In genomic region chr21:43375827-43376795, GRCh38 we compare ENCODE assay signal across 3 cellular contexts.
TF ChIP-seq lines count a peak whose summit lies in the region.

No MANE protein-coding gene starts in this region.

TF ChIP-seq in GM23338, 12 proteins besides CTCF, POLR2A, EP300 and RAD21 (continues in another document):
- TF ChIP-seq ZNF114 (CRISPR knock-in tag; IDR thresholded peaks at IDR 0.05), result no peak
- no peak for TF ChIP-seq NANOG (IDR thresholded peaks at IDR 0.05; ENCODE audit: borderline replicate concordance)
- TF ChIP-seq, protein P1, sequence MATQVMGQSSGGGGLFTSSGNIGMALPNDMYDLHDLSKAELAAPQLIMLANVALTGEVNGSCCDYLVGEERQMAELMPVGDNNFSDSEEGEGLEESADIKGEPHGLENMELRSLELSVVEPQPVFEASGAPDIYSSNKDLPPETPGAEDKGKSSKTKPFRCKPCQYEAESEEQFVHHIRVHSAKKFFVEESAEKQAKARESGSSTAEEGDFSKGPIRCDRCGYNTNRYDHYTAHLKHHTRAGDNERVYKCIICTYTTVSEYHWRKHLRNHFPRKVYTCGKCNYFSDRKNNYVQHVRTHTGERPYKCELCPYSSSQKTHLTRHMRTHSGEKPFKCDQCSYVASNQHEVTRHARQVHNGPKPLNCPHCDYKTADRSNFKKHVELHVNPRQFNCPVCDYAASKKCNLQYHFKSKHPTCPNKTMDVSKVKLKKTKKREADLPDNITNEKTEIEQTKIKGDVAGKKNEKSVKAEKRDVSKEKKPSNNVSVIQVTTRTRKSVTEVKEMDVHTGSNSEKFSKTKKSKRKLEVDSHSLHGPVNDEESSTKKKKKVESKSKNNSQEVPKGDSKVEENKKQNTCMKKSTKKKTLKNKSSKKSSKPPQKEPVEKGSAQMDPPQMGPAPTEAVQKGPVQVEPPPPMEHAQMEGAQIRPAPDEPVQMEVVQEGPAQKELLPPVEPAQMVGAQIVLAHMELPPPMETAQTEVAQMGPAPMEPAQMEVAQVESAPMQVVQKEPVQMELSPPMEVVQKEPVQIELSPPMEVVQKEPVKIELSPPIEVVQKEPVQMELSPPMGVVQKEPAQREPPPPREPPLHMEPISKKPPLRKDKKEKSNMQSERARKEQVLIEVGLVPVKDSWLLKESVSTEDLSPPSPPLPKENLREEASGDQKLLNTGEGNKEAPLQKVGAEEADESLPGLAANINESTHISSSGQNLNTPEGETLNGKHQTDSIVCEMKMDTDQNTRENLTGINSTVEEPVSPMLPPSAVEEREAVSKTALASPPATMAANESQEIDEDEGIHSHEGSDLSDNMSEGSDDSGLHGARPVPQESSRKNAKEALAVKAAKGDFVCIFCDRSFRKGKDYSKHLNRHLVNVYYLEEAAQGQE (IDR thresholded peaks at IDR 0.05; ENCODE audit: unreplicated experiment), result no peak
- no peak for TF ChIP-seq EZH2phosphoT487 (IDR thresholded peaks at IDR 0.05; ENCODE audit: unreplicated experiment)

TF ChIP-seq in H1, 55 proteins besides CTCF, POLR2A, EP300 and RAD21:
- TF ChIP-seq SP2 (IDR thresholded peaks at IDR 0.05; ENCODE audit: low read length) (no peak), TEAD4 (IDR thresholded peaks at IDR 0.05; ENCODE audit: low read depth, low read length) (no peak), BACH1 (IDR thresholded peaks at IDR 0.05; ENCODE audit: low read length) (no peak), POU5F1 (IDR thresholded peaks at IDR 0.05; ENCODE audit: low read depth, low read length) (no peak), CHD7 (IDR thresholded peaks at IDR 0.05; ENCODE audit: insufficient replicate concordance, low read length) (no peak), MAFK (IDR thresholded peaks at IDR 0.05; ENCODE audit: low read depth, low read length) (no peak), TBP (IDR thresholded peaks at IDR 0.05; ENCODE audit: low read depth, low read length) (no peak), CTBP2 (IDR thresholded peaks at IDR 0.05; ENCODE audit: borderline replicate concordance, insufficient read depth, insufficient read length, low read length) (no peak), RXRA (IDR thresholded peaks at IDR 0.05; ENCODE audit: insufficient read depth, low read depth, low read length) (no peak), CBX5 (IDR thresholded peaks at IDR 0.05; ENCODE audit: low read depth, low read length) (no peak), SUZ12 (IDR thresholded peaks at IDR 0.05; ENCODE audit: low read length) (no peak), SP4 (IDR thresholded peaks at IDR 0.05; ENCODE audit: low read length) (no peak), EZH2 (IDR thresholded peaks at IDR 0.05; ENCODE audit: low read depth, low read length, severe bottlenecking) (no peak), YY1 (IDR thresholded peaks at IDR 0.05; ENCODE audit: low read depth, low read length) (no peak), PHF8 (conservative IDR thresholded peaks at IDR 0.05; ENCODE audit: low read depth, low read length) (no peak), POLR2AphosphoS5 (IDR thresholded peaks at IDR 0.05; ENCODE audit: low read depth, low read length) (no peak)

TF ChIP-seq in GM12891, 5 proteins besides CTCF, POLR2A, EP300 and RAD21:
- TF ChIP-seq POU2F2 (IDR thresholded peaks at IDR 0.05; ENCODE audit: low read depth, low read length) (no peak), TAF1 (IDR thresholded peaks at IDR 0.05; ENCODE audit: low read depth, low read length) (no peak), PAX5 (IDR thresholded peaks at IDR 0.05; ENCODE audit: insufficient read depth, low read length, severe bottlenecking) (no peak), SPI1 (IDR thresholded peaks at IDR 0.05; ENCODE audit: low read depth, low read length) (no peak), POLR2AphosphoS5 (IDR thresholded peaks at IDR 0.05; ENCODE audit: low read depth, low read length) (no peak)
